ENCODE assay signal across 19 cellular contexts in the genomic region with DNA sequence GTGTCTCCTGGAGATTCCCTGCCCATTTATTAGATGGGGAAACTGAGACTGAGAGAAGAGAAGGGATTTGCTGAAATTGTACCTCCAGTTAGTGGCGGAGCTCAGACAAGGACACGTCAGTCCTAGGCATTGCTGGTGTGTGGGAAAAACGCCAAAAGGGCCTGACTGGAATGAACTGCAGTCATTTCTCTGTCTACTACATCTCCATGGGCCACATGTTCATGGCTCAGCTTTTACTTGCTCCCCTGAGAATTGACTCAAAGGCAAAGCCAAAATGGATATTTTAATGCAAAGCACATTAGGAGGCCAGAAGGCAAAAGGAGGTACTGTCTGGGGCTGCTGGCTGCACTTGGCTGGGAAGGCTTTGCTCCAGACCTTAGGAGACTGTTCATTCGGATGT. TPM values are rescaled to one million over a fixed set of nuclear protein-coding genes. Genes with fewer than 3 reads are reported as not detected.
A peak's percentile ranks its signal among the peaks of the same experiment; 100 is the strongest.
DNase-seq lines count a peak whose midpoint lies in the region; ATAC-seq and TF ChIP-seq lines count a peak whose summit lies in the region.
"Had no signal": no experiment of that assay in that cellular context is flagged by ENCODE, and none has a peak within 500 bp of the region (broad histone marks: within the 10 kb centered on the region; RNA-seq: fewer than 3 reads in every experiment).

No MANE protein-coding gene starts in this region.

- H3K14ac ChIP-seq in neuronal stem cell (ENCODE audit: low read length): no peak overlapping the region

- no peaks in the 10 kb centered on the region for H3K36me3 ChIP-seq in A673 (ENCODE audit: insufficient read depth, low read length, poor library complexity, severe bottlenecking)
- H3K36me3 ChIP-seq in GM23248 (ENCODE audit: low read depth): no peaks in the 10 kb centered on the region
- H3K36me3 ChIP-seq in neuronal stem cell (replicated peaks in 1 of 2; ENCODE audit: control insufficient read depth in 2 of 2, insufficient read depth in 2 of 2, low read length in 2 of 2): no peaks in the 10 kb centered on the region
- H3K36me3 ChIP-seq: BLaER1 had no signal

- H3K4me2 ChIP-seq in GM23248 (ENCODE audit: unreplicated experiment): no peak overlapping the region
- H3K4me2 ChIP-seq in neuronal stem cell (ENCODE audit: insufficient read depth, low read length, poor library complexity, severe bottlenecking): no peak overlapping the region
- H3K4me2 ChIP-seq: BLaER1 had no signal

- peak overlapping the region; percentile 76 for H3K18ac ChIP-seq in neuronal stem cell (ENCODE audit: low read length)

- no TSS peak for BruUV-seq in A673 (replicated peaks; lab: Mats Ljungman, UMichigan)

- H3K4me1 ChIP-seq in A673 (ENCODE audit: insufficient read depth, low read length, poor library complexity, severe bottlenecking): peaks cover 5% of the 10 kb centered on the region
- no peaks in the 10 kb centered on the region for H3K4me1 ChIP-seq in GM23248 (ENCODE audit: insufficient read depth)
- no peaks in the 10 kb centered on the region for H3K4me1 ChIP-seq in neuronal stem cell (ENCODE audit: control insufficient read depth in 2 of 2, insufficient read depth in 1 of 2, low read depth in 1 of 2, low read length in 2 of 2)
- H3K4me1 ChIP-seq: BLaER1 had no signal

- H3K9ac ChIP-seq in GM23248: no peak overlapping the region
- no peak overlapping the region for H3K9ac ChIP-seq in neuronal stem cell (ENCODE audit: low read depth, low read length, poor library complexity)
- H3K9ac ChIP-seq: BLaER1 had no signal

- no peak overlapping the region for H3K23ac ChIP-seq in neuronal stem cell (ENCODE audit: low read depth, low read length, poor library complexity)

- H3K9me3 ChIP-seq in A673 (ENCODE audit: low read depth, low read length, poor library complexity, severe bottlenecking): no peaks in the 10 kb centered on the region
- H3K9me3 ChIP-seq in GM23248 (ENCODE audit: low read depth): no peaks in the 10 kb centered on the region
- H3K9me3 ChIP-seq in neuronal stem cell (replicated peaks in 1 of 2; ENCODE audit: control insufficient read depth in 2 of 2, insufficient read depth in 1 of 2, low read depth in 1 of 2, low read length in 2 of 2): no peaks in the 10 kb centered on the region

- H2BK5ac ChIP-seq in neuronal stem cell (ENCODE audit: low read length): no peak overlapping the region

- CTCF ChIA-PET in A673 (lab: Charles Lee): interaction anchor here (0.6 kb wide), 1 partner anchor 16 kb away, joined by 3 read pairs; no protein-coding TSS in a partner anchor

- DNase-seq in A673 (ENCODE audit: low spot score) (peak; percentile 48), AG20443 (ENCODE audit: low spot score) (peak; percentile 18), GM23248 (peak; percentile 40), neuronal stem cell (ENCODE audit: low spot score) (no peak), lower leg skin (ENCODE audit: low spot score in 2 of 2) (no peak), NCI-H1092 treated with DMSO at 0.1 percent for 48 hours (lab: John Stamatoyannopoulos, UW) (no peak)
- DNase-seq: 8988T; CD4-positive, alpha-beta memory T cell; DMS53; DND-41; EL; H9; KG1 had no signal

- H3K79me2 ChIP-seq in GM23248 (ENCODE audit: insufficient read depth): no peaks in the 10 kb centered on the region

- no peaks in the 10 kb centered on the region for H3K27me3 ChIP-seq in A673 (replicated peaks; ENCODE audit: insufficient read depth, low read depth, low read length, poor library complexity)
- H3K27me3 ChIP-seq in GM23248 (replicated peaks; ENCODE audit: insufficient read depth): no peaks in the 10 kb centered on the region
- no peaks in the 10 kb centered on the region for H3K27me3 ChIP-seq in neuronal stem cell (ENCODE audit: control insufficient read depth in 3 of 3, insufficient read depth in 3 of 3, low read depth in 1 of 3, low read length in 3 of 3)

- intact Hi-C loops in A673 (cut with micrococcal nuclease; ENCODE audit: unreplicated experiment): loop anchor here (2.0 to 10.0 kb wide), 2 partner anchors 42 to 170 kb away; no protein-coding TSS in a partner anchor
- intact Hi-C loops in lower leg skin (cut with DNase I; ENCODE audit: low total_unique reads): no loop called here

- H3K9me2 ChIP-seq in GM23248 (ENCODE audit: insufficient read depth): no peaks in the 10 kb centered on the region

- 18 to 31% methylated on average over 4 of the region's 4 CpGs for WGBS in GM23248 (ENCODE audit: low coverage in 1 of 2, low lambda C conversion rate in 2 of 2, missing lambda C conversion rate in 2 of 2), 2 experiments
- WGBS in neuronal stem cell (ENCODE audit: extremely low coverage in 2 of 2, insufficient read length in 2 of 2, insufficient replicate concordance in 1 of 2), 2 donors: no CpG with 5 or more reads among the region's 4 CpGs
- 39 to 54% methylated on average over 3 to 4 of the region's 4 CpGs for whole genome bisulfite sequencing in lower leg skin, 2 donors

- H3F3A ChIP-seq in GM23248 (ENCODE audit: insufficient read depth): no peaks in the 10 kb centered on the region

- H2BK15ac ChIP-seq in neuronal stem cell (ENCODE audit: low read length): no peak overlapping the region

- no peak overlapping the region for H3K4ac ChIP-seq in neuronal stem cell (ENCODE audit: low read length)

- no peak overlapping the region for H2AK5ac ChIP-seq in neuronal stem cell (ENCODE audit: low read depth, low read length)

- no peak overlapping the region for H2AFZ ChIP-seq in GM23248
- H2AFZ ChIP-seq in neuronal stem cell (ENCODE audit: low read length): no peak overlapping the region

- POLR2A ChIA-PET in A673 (lab: Charles Lee; ENCODE audit: low non-redundant PET): no interaction called here

- H4K20me1 ChIP-seq in GM23248 (ENCODE audit: insufficient read depth): no peaks in the 10 kb centered on the region

- TF ChIP-seq CTCF in A673 (conservative IDR thresholded peaks at IDR 0.05; ENCODE audit: low read depth, low read length) (no peak), lower leg skin (IDR thresholded peaks at IDR 0.05) (no peak)

- in situ Hi-C loops in GM23248 (cut with MboI): no loop called here

- H2BK12ac ChIP-seq in neuronal stem cell (ENCODE audit: low read length): no peak overlapping the region

- H2BK120ac ChIP-seq in neuronal stem cell (ENCODE audit: low read depth, low read length): no peak overlapping the region

- ATAC-seq in GM18907 (IDR thresholded peaks at IDR 0.05; ENCODE audit: unreplicated experiment): no peak
- ATAC-seq: HepG2 had no signal

- TF ChIP-seq POLR2A in lower leg skin (IDR thresholded peaks at IDR 0.05): no peak

- no peaks in the 10 kb centered on the region for H3K79me1 ChIP-seq in neuronal stem cell (ENCODE audit: low read depth, low read length)

- H3K27ac ChIP-seq in A673 (ENCODE audit: low read depth, low read length, poor library complexity, severe bottlenecking): no peak overlapping the region
- no peak overlapping the region for H3K27ac ChIP-seq in GM23248
- no peak overlapping the region for H3K27ac ChIP-seq in neuronal stem cell (replicated peaks; ENCODE audit: low read length)
- H3K27ac ChIP-seq: BLaER1 had no signal

- no peak overlapping the region for H4K8ac ChIP-seq in neuronal stem cell (ENCODE audit: low read depth, low read length)

- no peak overlapping the region for H4K91ac ChIP-seq in neuronal stem cell (ENCODE audit: low read depth, low read length, poor library complexity)

- H3K4me3 ChIP-seq in A673 (ENCODE audit: low read depth, low read length, poor library complexity, severe bottlenecking) (no peak overlapping the region), GM23248 (no peak overlapping the region), neuronal stem cell (ENCODE audit: low read length in 2 of 2) (no peak overlapping the region), lower leg skin (ENCODE audit: low read depth, poor library complexity, severe bottlenecking) (no peak overlapping the region)
- H3K4me3 ChIP-seq: BLaER1 had no signal

RNA-seq across cellular contexts. Expression of a gene that starts 3.8 kb away (rescaled TPM):
- total RNA-seq in A673 (2021) (0.35 and 0.56 TPM in 2 replicates), lower leg skin (not detected)
- not detected in 2 replicates for total RNA-seq in GM23248 (2014; rRNA removed; shearing (Covaris generic))
- not detected in 2 replicates for polyA plus RNA-seq in GM23248 (2016; fragmentation: Nextera tagmentation; extraction: Ambion mirVana)
- polyA plus RNA-seq in neuronal stem cell (2013, experiment 1 of 2): not detected
- polyA plus RNA-seq in neuronal stem cell (2013, experiment 2 of 2): not detected
- total RNA-seq: CD4-positive, alpha-beta memory T cell; G401; H1; H9; HepG2 had no signal
- polyA plus RNA-seq: CD14-positive monocyte; CD4-positive, alpha-beta memory T cell; H1; HepG2 had no signal

Comparison
In these comparisons a context has a peak if more than half of its experiments do, and no peak if none do; other contexts are left out.
1. DNase-seq: peak in A673 (single experiment), AG20443 (single experiment) and GM23248 (single experiment); none in neuronal stem cell (single experiment), lower leg skin (0 of 2) and NCI-H1092 treated with DMSO at 0.1 percent for 48 hours (single experiment).